Comparison of ENCODE assay signal across 21 cellular contexts in genomic region chr7:3787717-3788311, GRCh38.
DNase-seq lines count a peak whose midpoint lies in the region; ATAC-seq and TF ChIP-seq lines count a peak whose summit lies in the region.
"Had no signal": no experiment of that assay in that cellular context is flagged by ENCODE, and none has a peak within 500 bp of the region (broad histone marks: within the 10 kb centered on the region; RNA-seq: fewer than 3 reads in every experiment).

No MANE protein-coding gene starts in this region.

- H3K27me3 ChIP-seq in GM23338 (ENCODE audit: insufficient read depth) (no peaks in the 10 kb centered on the region), OCI-LY1 (ENCODE audit: insufficient read depth, low read length) (no peaks in the 10 kb centered on the region)

- TF ChIP-seq CTCF in GM23338 (conservative IDR thresholded peaks at IDR 0.05; ENCODE audit: low read depth in 2 of 2) (no peak), OCI-LY1 (IDR thresholded peaks at IDR 0.05; ENCODE audit: low read length) (no peak), glutamatergic neuron (IDR thresholded peaks at IDR 0.05; ENCODE audit: partially characterized antibody, unreplicated experiment) (no peak)

- H3K27ac Mint-ChIP-seq in GM23338: no peak overlapping the region
- H3K27ac Mint-ChIP-seq in glutamatergic neuron (ENCODE audit: unreplicated experiment): peak overlapping the region; percentile 30
- H3K27ac Mint-ChIP-seq: activated naive CD4-positive, alpha-beta T cell treated with anti-CD3 and anti-CD28 coated beads for 36 hours; endodermal cell; T-helper 1 cell treated with Interleukin-12 subunit alpha and Interleukin-12 subunit beta and Interleukin-4 antibody, amounts not matched to agents 30 μg/mL and 1 μg/mL, for 36 hours had no signal

- H3K9me3 Mint-ChIP-seq in GM23338 (0 out of 3 replicates have a peak, but pooled peaks cover 3% of the 10 kb centered on the region), glutamatergic neuron (ENCODE audit: unreplicated experiment) (peaks cover 36% of the 10 kb centered on the region)
- H3K9me3 Mint-ChIP-seq: activated naive CD4-positive, alpha-beta T cell treated with anti-CD3 and anti-CD28 coated beads for 36 hours; T-helper 1 cell treated with Interleukin-12 subunit alpha and Interleukin-12 subunit beta and Interleukin-4 antibody, amounts not matched to agents 30 μg/mL and 1 μg/mL, for 36 hours had no signal

- intact Hi-C loops in sciatic nerve (cut with DNase I): no loop called here

- H3K9me2 ChIP-seq in GM23338 (ENCODE audit: insufficient read depth) (no peaks in the 10 kb centered on the region), OCI-LY1 (ENCODE audit: low read depth, low read length) (no peaks in the 10 kb centered on the region)

- no peak overlapping the region for H3K4me2 ChIP-seq in GM23338
- H3K4me2 ChIP-seq in OCI-LY1 (ENCODE audit: low read length): peak overlapping the region; percentile 17; the same call in 1 of the 2 replicates

- H3K4me1 Mint-ChIP-seq in GM23338 (peaks cover 8% of the 10 kb centered on the region), glutamatergic neuron (ENCODE audit: low read depth, unreplicated experiment) (peaks cover 65% of the 10 kb centered on the region)
- H3K4me1 Mint-ChIP-seq: endodermal cell had no signal

- DNase-seq in GM23338 (ENCODE audit: low spot score) (no peak), glutamatergic neuron (no peak), sciatic nerve (ENCODE audit: low spot score) (no peak), NCI-H1092 treated with DMSO at 0.1 percent for 48 hours (lab: John Stamatoyannopoulos, UW) (no peak), epidermal melanocyte (ENCODE audit: insufficient read length, low spot score) (no peak)
- DNase-seq: activated CD4-positive, alpha-beta T cell treated with anti-CD3 and anti-CD28 coated beads, Interleukin-2, amount 50 U/mL, for 48 hours; activated naive CD4-positive, alpha-beta T cell treated with anti-CD3 and anti-CD28 coated beads for 36 hours; activated T-cell treated with anti-CD3 and anti-CD28 coated beads, Interleukin-2, amount 50 U/mL, for 1 hour; AML-193; Caco-2; EL; endodermal cell; hippocampal formation; mesendoderm; MV-4-11; NCI-H2029 had no signal

- H3K9me3 ChIP-seq in OCI-LY1 (ENCODE audit: low read length): no peaks in the 10 kb centered on the region

- H3K36me3 Mint-ChIP-seq in GM23338 (ENCODE audit: low read depth): no peaks in the 10 kb centered on the region
- H3K36me3 Mint-ChIP-seq in glutamatergic neuron (ENCODE audit: unreplicated experiment): peaks cover 11% of the 10 kb centered on the region

- H3K4me1 ChIP-seq in GM23338 (ENCODE audit: insufficient read depth) (no peaks in the 10 kb centered on the region), OCI-LY1 (ENCODE audit: insufficient read depth, low read length, severe bottlenecking) (peaks cover 20% of the 10 kb centered on the region)
- H3K4me1 ChIP-seq: Caco-2, psoas muscle had no signal

- H3K27me3 Mint-ChIP-seq in GM23338 (ENCODE audit: insufficient read depth, low read depth, poor library complexity): no peaks in the 10 kb centered on the region
- peaks cover 26% of the 10 kb centered on the region for H3K27me3 Mint-ChIP-seq in glutamatergic neuron (ENCODE audit: unreplicated experiment)

- H3K36me3 ChIP-seq in GM23338 (ENCODE audit: insufficient read depth): no peaks in the 10 kb centered on the region
- no peaks in the 10 kb centered on the region for H3K36me3 ChIP-seq in OCI-LY1 (ENCODE audit: insufficient read depth, low read length)

- no peak overlapping the region for H3K4me3 Mint-ChIP-seq in GM23338
- H3K4me3 Mint-ChIP-seq in glutamatergic neuron (ENCODE audit: unreplicated experiment): no peak overlapping the region
- H3K4me3 Mint-ChIP-seq: activated naive CD4-positive, alpha-beta T cell treated with anti-CD3 and anti-CD28 coated beads for 36 hours; endodermal cell; T-helper 1 cell treated with Interleukin-12 subunit alpha and Interleukin-12 subunit beta and Interleukin-4 antibody, amounts not matched to agents 30 μg/mL and 1 μg/mL, for 36 hours had no signal

- H4K20me1 ChIP-seq in GM23338 (replicated peaks; ENCODE audit: insufficient read depth) (no peaks in the 10 kb centered on the region), OCI-LY1 (ENCODE audit: insufficient read depth, low read length) (no peaks in the 10 kb centered on the region)

- no peak overlapping the region for H3K9ac ChIP-seq in OCI-LY1 (ENCODE audit: low read length)

- H3K4me3 ChIP-seq in GM23338 (no peak overlapping the region), OCI-LY1 (ENCODE audit: low read depth, low read length, poor library complexity, severe bottlenecking) (no peak overlapping the region)
- H3K4me3 ChIP-seq: psoas muscle had no signal

- H3K79me2 ChIP-seq in GM23338 (replicated peaks; ENCODE audit: insufficient read depth) (no peaks in the 10 kb centered on the region), OCI-LY1 (ENCODE audit: insufficient read depth, low read length) (no peaks in the 10 kb centered on the region)

- ATAC-seq in GM23338 (peak; percentile 34; the same call in 1 of the 3 replicates), sciatic nerve (peak; percentile 56), GM21528 (IDR thresholded peaks at IDR 0.05; ENCODE audit: low FRiP score, unreplicated experiment) (no peak)
- ATAC-seq: psoas muscle had no signal

- no peak overlapping the region for H2AFZ ChIP-seq in GM23338
- no peak overlapping the region for H2AFZ ChIP-seq in OCI-LY1 (ENCODE audit: low read length)

- H3F3A ChIP-seq in GM23338 (replicated peaks; ENCODE audit: low read depth): no peaks in the 10 kb centered on the region
- no peaks in the 10 kb centered on the region for H3F3A ChIP-seq in OCI-LY1 (ENCODE audit: insufficient read depth, low read length)

- H3K27ac ChIP-seq in GM23338 (ENCODE audit: low read depth) (no peak overlapping the region), OCI-LY1 (ENCODE audit: low read depth, low read length, poor library complexity, severe bottlenecking) (no peak overlapping the region)
- H3K27ac ChIP-seq: psoas muscle, VCaP had no signal

TF ChIP-seq in GM23338, 12 proteins besides CTCF, POLR2A, EP300 and RAD21 (continues in another document):
- no peak for TF ChIP-seq ZNF114 (CRISPR knock-in tag; IDR thresholded peaks at IDR 0.05)
- TF ChIP-seq EZH2 (IDR thresholded peaks at IDR 0.05; ENCODE audit: low read depth, unreplicated experiment): no peak
- TF ChIP-seq POLR2AphosphoS5 (IDR thresholded peaks at IDR 0.05; ENCODE audit: low read depth): no peak
- TF ChIP-seq EZH2phosphoT487 (IDR thresholded peaks at IDR 0.05; ENCODE audit: unreplicated experiment): no peak
- no peak for TF ChIP-seq ZNF462 (CRISPR knock-in tag; IDR thresholded peaks at IDR 0.05)
- TF ChIP-seq STAT1 (IDR thresholded peaks at IDR 0.05; ENCODE audit: unreplicated experiment): no peak
